1 cellular context compared by ENCODE assay signal in the genomic region with DNA sequence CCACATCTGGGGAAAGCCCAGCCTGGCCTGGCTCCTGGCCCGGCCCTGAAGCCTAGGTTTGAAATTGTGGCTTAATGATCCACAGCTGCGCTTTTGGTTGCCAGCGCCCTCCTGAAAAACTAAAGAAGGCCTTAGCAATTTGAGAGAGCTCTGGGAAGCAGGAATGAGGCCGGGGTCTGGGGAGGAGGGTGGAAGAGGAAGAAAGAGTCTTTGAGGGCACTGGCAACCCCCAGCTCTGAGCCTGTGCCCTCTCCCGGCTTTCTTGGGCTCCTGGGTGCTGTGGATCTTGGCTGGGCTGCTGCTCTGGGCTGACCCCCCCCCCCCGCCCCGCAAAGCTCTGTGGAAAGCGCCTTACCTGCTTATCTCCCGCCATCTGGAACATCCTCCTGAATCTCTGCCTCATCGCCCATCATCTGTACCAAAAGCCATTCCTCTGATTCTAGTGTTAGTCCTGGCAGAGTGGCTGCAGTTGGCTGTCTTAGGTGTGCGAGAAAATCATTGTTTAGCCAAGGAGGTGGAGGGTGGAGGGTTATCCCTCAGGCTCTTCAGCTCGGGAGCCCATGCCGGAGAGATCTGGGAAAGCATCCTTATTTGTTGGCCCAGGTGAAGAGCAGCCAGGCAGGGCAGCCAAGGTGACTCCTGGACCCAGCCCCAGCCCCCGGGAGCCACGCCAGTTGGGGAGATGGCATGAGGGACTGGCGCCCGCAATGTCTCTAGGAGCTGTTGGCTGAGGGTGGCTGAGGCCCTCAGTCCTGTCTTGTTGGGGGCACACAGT.
TF ChIP-seq lines count a peak whose summit lies in the region.

No MANE protein-coding gene starts in this region.

TF ChIP-seq in IMR-90, 13 proteins besides CTCF, POLR2A, EP300 and RAD21:
- TF ChIP-seq RFX5 (IDR thresholded peaks at IDR 0.05; ENCODE audit: low read depth, low read length) (no peak), SMC3 (IDR thresholded peaks at IDR 0.05; ENCODE audit: low read depth, low read length) (no peak), RCOR1 (IDR thresholded peaks at IDR 0.05; ENCODE audit: insufficient replicate concordance, low read length) (no peak), NFE2L2 (IDR thresholded peaks at IDR 0.05; ENCODE audit: low read depth, low read length) (no peak), CEBPB (IDR thresholded peaks at IDR 0.05; ENCODE audit: low read depth, low read length) (no peak), MAZ (IDR thresholded peaks at IDR 0.05; ENCODE audit: borderline replicate concordance, low read depth, low read length) (no peak), FOS (IDR thresholded peaks at IDR 0.05; ENCODE audit: low read depth, low read length) (no peak)
